ENCODE assay signal across 28 cellular contexts in genomic region chr12:12995088-12995487, GRCh38. TPM values are rescaled to one million over a fixed set of nuclear protein-coding genes. Genes with fewer than 3 reads are reported as not detected.
A peak's percentile ranks its signal among the peaks of the same experiment; 100 is the strongest.
DNase-seq lines count a peak whose midpoint lies in the region; ATAC-seq and TF ChIP-seq lines count a peak whose summit lies in the region.
"Had no signal": no experiment of that assay in that cellular context is flagged by ENCODE, and none has a peak within 500 bp of the region (broad histone marks: within the 10 kb centered on the region; RNA-seq: fewer than 3 reads in every experiment).

No MANE protein-coding gene starts in this region.

- in situ Hi-C loops in IMR-90 (cut with MboI; ENCODE audit: low sequenced_read_pairs), result no loop called here

- H3K9me3 ChIP-seq in IMR-90 (ENCODE audit: control insufficient read depth, insufficient read depth, low read length) (no peaks in the 10 kb centered on the region), thyroid gland (no peaks in the 10 kb centered on the region), body of pancreas (no peaks in the 10 kb centered on the region)
- H3K9me3 ChIP-seq: BE2C, BLaER1 had no signal

- H3K27me3 ChIP-seq in IMR-90 (ENCODE audit: control insufficient read depth, insufficient read depth, low read length) (no peaks in the 10 kb centered on the region), thyroid gland (no peaks in the 10 kb centered on the region), body of pancreas (no peaks in the 10 kb centered on the region)
- H3K27me3 ChIP-seq: BE2C, BLaER1 had no signal

- no peak overlapping the region for H3K56ac ChIP-seq in IMR-90 (ENCODE audit: extremely low read depth, insufficient read depth, low read length)

- no peak for ATAC-seq in IMR-90 (ENCODE audit: low read depth)
- no peak for ATAC-seq in body of pancreas
- ATAC-seq: GM12878 had no signal

- peaks cover 60 to 77% of the 10 kb centered on the region in 2 experiments for H3K79me1 ChIP-seq in IMR-90 (ENCODE audit: low read depth in 1 of 2, low read length in 2 of 2)

- no peak overlapping the region for H2BK20ac ChIP-seq in IMR-90 (ENCODE audit: low read depth, low read length)

- dilution Hi-C loops in IMR-90 (cut with HindIII; ENCODE audit: low sequenced_read_pairs, unreplicated experiment), result no loop called here

- BruUV-seq in IMR-90 (replicated peaks; lab: Mats Ljungman, UMichigan), result no TSS peak

- no peak for TF ChIP-seq POLR2A in IMR-90 (IDR thresholded peaks at IDR 0.05; ENCODE audit: low read depth, low read length)
- no peak for TF ChIP-seq POLR2A in thyroid gland (IDR thresholded peaks at IDR 0.05)
- no peak for TF ChIP-seq POLR2A in body of pancreas (IDR thresholded peaks at IDR 0.05)

- peak overlapping the region; percentile 37; the same call in 1 of the 2 replicates for H3K23ac ChIP-seq in IMR-90 (ENCODE audit: low read depth, low read length)

- peaks cover 13% of the 10 kb centered on the region for H4K20me1 ChIP-seq in IMR-90 (ENCODE audit: insufficient read depth, low read length)
- H4K20me1 ChIP-seq: BLaER1 had no signal

- H3K4ac ChIP-seq in IMR-90 (ENCODE audit: low read depth, low read length), result 0 out of 2 replicates have a peak overlapping the region, but pooled peaks have one; percentile 22

- intact Hi-C loops in IMR-90 (cut with micrococcal nuclease), result loop anchor here (10.0 kb wide), 1 partner anchor 1170 kb away; no protein-coding TSS in a partner anchor
- intact Hi-C loops in head of caudate nucleus (cut with DNase I), result loop anchor here (10.0 kb wide), 1 partner anchor 210 kb away; no protein-coding TSS in a partner anchor
- intact Hi-C loops in thyroid gland (cut with DNase I), result no loop called here
- intact Hi-C loops in body of pancreas (cut with DNase I), result no loop called here

- no peak overlapping the region; the same call in 1 of the 2 replicates for H4K91ac ChIP-seq in IMR-90 (ENCODE audit: insufficient read depth, low read depth, low read length)

- POLR2A ChIA-PET in IMR-90 (lab: Charles Lee; ENCODE audit: unreplicated experiment), result no interaction called here

- H3K9me1 ChIP-seq in IMR-90 (ENCODE audit: insufficient read depth, low read length), result peaks cover 12% of the 10 kb centered on the region

- TF ChIP-seq RAD21 in IMR-90 (IDR thresholded peaks at IDR 0.05; ENCODE audit: low read length), result no peak

- 0 out of 2 replicates have a peak overlapping the region, but pooled peaks have one; percentile 23 for H2AK5ac ChIP-seq in IMR-90 (ENCODE audit: low read depth, low read length)

- H2AK9ac ChIP-seq in IMR-90 (replicated peaks; ENCODE audit: low read depth, low read length, poor library complexity), result no peak overlapping the region

- H3K14ac ChIP-seq in IMR-90 (replicated peaks; ENCODE audit: low read depth, low read length), result no peak overlapping the region

- TF ChIP-seq CTCF in IMR-90 (conservative IDR thresholded peaks at IDR 0.05; ENCODE audit: low read depth, low read length) (no peak), thyroid gland (IDR thresholded peaks at IDR 0.05) (no peak), body of pancreas (IDR thresholded peaks at IDR 0.05) (no peak)

- no peak overlapping the region for H3K18ac ChIP-seq in IMR-90 (ENCODE audit: low read depth, low read length)

- peak overlapping the region in 1 of 2 experiments; percentile 21; a peak in 1 of 4 replicates for H4K8ac ChIP-seq in IMR-90 (ENCODE audit: low read depth in 2 of 2, low read length in 2 of 2)

- H4K5ac ChIP-seq in IMR-90 (ENCODE audit: low read depth, low read length), result no peak overlapping the region; the same call in 1 of the 2 replicates

- H3K4me2 ChIP-seq in IMR-90 (ENCODE audit: low read depth, low read length), result no peak overlapping the region
- H3K4me2 ChIP-seq: BLaER1 had no signal

- no peak overlapping the region for H2AFZ ChIP-seq in IMR-90 (replicated peaks; ENCODE audit: low read length, poor library complexity)

- H3K36me3 ChIP-seq in IMR-90 (ENCODE audit: control insufficient read depth, insufficient read depth, low read length) (0 out of 2 replicates have a peak, but pooled peaks cover 2% of the 10 kb centered on the region), thyroid gland (no peaks in the 10 kb centered on the region), body of pancreas (replicated peaks in 1 of 2; ENCODE audit: insufficient read depth in 1 of 2, low read depth in 2 of 2) (no peaks in the 10 kb centered on the region)
- H3K36me3 ChIP-seq: BE2C, BLaER1 had no signal

- H3K4me3 ChIP-seq in IMR-90 (ENCODE audit: insufficient read depth, low read depth, low read length) (no peak overlapping the region), thyroid gland (replicated peaks in 1 of 3) (no peak overlapping the region), body of pancreas (no peak overlapping the region)
- H3K4me3 ChIP-seq: BLaER1, GM12878 had no signal

- DNase-seq in IMR-90 (no peak), head of caudate nucleus (peak in 27 of 42 donors; percentile 23 to 92 (median 55)), thyroid gland (no peak), NK-92 (lab: John Stamatoyannopoulos, UW; ENCODE audit: unreplicated experiment) (no peak), medulla oblongata (ENCODE audit: extremely low spot score) (no peak), body of pancreas (no peak)
- DNase-seq: 8988T; ACHN; BE2C; C1 segment of cervical spinal cord; CD4-positive, alpha-beta memory T cell; CD4-positive, CD25-positive, alpha-beta regulatory T cell; CD8-positive, alpha-beta memory T cell; COR-L47; DMS 273 treated with DMSO at 0.1 percent for 48 hours; DMS153; DMS53; DMS79; DND-41; EL; GDM1 had no signal

- H3K4me1 ChIP-seq in IMR-90 (ENCODE audit: control insufficient read depth, insufficient read depth, low read length), result peaks cover 26% of the 10 kb centered on the region
- peaks cover 53 to 77% of the 10 kb centered on the region in 2 donors for H3K4me1 ChIP-seq in thyroid gland
- H3K4me1 ChIP-seq in body of pancreas, result peaks cover 56% of the 10 kb centered on the region

- no peak overlapping the region for H3K27ac ChIP-seq in IMR-90 (ENCODE audit: insufficient read depth, low read length)
- H3K27ac ChIP-seq in thyroid gland, result peak overlapping the region; percentile 83 to 96 (median 90)
- H3K27ac ChIP-seq in body of pancreas, result no peak overlapping the region
- H3K27ac ChIP-seq: BLaER1 had no signal

- no peak overlapping the region for H2BK5ac ChIP-seq in IMR-90 (ENCODE audit: low read depth, low read length, poor library complexity, severe bottlenecking)

- CTCF ChIA-PET in IMR-90 (lab: Yijun Ruan, JAX), result no interaction called here

- H2BK120ac ChIP-seq in IMR-90 (ENCODE audit: low read depth, low read length), result no peak overlapping the region

- WGBS in IMR-90 (ENCODE audit: extremely low coverage in 2 of 2, insufficient read length in 1 of 2), 2 experiments, result no CpG with 5 or more reads among the region's 3 CpGs
- WGBS in thyroid gland, 2 donors, result 94 to 97% methylated on average over 3 of the region's 3 CpGs
- 93% methylated on average over 3 of the region's 3 CpGs for WGBS in body of pancreas, 2 donors

- H2BK15ac ChIP-seq in IMR-90 (ENCODE audit: low read depth, low read length), result no peak overlapping the region

- H3K9ac ChIP-seq in IMR-90 (ENCODE audit: low read depth, low read length), result no peak overlapping the region
- H3K9ac ChIP-seq: BLaER1 had no signal

TF ChIP-seq in IMR-90, 13 proteins besides CTCF, POLR2A, EP300 and RAD21 (continues in another document):
- no peak for TF ChIP-seq RCOR1 (IDR thresholded peaks at IDR 0.05; ENCODE audit: insufficient replicate concordance, low read length)
- no peak for TF ChIP-seq MXI1 (IDR thresholded peaks at IDR 0.05; ENCODE audit: borderline replicate concordance, low read depth, low read length)
- no peak for TF ChIP-seq NFE2L2 (IDR thresholded peaks at IDR 0.05; ENCODE audit: low read depth, low read length)
- TF ChIP-seq MAFK (IDR thresholded peaks at IDR 0.05; ENCODE audit: low read depth, low read length), result no peak
- TF ChIP-seq MAZ (IDR thresholded peaks at IDR 0.05; ENCODE audit: borderline replicate concordance, low read depth, low read length), result no peak
- TF ChIP-seq CHD1 (IDR thresholded peaks at IDR 0.05; ENCODE audit: low read depth, low read length), result no peak
- TF ChIP-seq USF2 (IDR thresholded peaks at IDR 0.05; ENCODE audit: low read depth, low read length), result no peak
- no peak for TF ChIP-seq RFX5 (IDR thresholded peaks at IDR 0.05; ENCODE audit: low read depth, low read length)
- no peak for TF ChIP-seq FOS (IDR thresholded peaks at IDR 0.05; ENCODE audit: low read depth, low read length)
- no peak for TF ChIP-seq BHLHE40 (IDR thresholded peaks at IDR 0.05; ENCODE audit: low read depth, low read length)
- TF ChIP-seq CEBPB (IDR thresholded peaks at IDR 0.05; ENCODE audit: low read depth, low read length), result no peak

RNA-seq across cellular contexts. Expression of gene HEBP1, which starts 5.0 kb away (rescaled TPM):
- 14.7 and 18.8 TPM in 2 replicates for total RNA-seq in IMR-90 (2012; rRNA removed)
- 44.2 and 49.2 TPM in 2 replicates for polyA plus RNA-seq in IMR-90 (2012; rRNA removed)
- 51.3 and 60.0 TPM in 2 replicates for polyA plus RNA-seq in IMR-90 (2012; cell fraction: cytosol; rRNA removed)
- 16.0 and 25.4 TPM in 2 replicates for polyA plus RNA-seq in IMR-90 (2012; cell fraction: nucleus; rRNA removed; ENCODE audit: low replicate concordance)
- 100 to 1,000 TPM in 1 of 4 donors, 10 to 100 TPM in 3; 80.4 to 125 (median 91.3) TPM for total RNA-seq in thyroid gland
- 10 to 100 TPM; 19.4 to 28.8 TPM for total RNA-seq in body of pancreas

RNA-seq across cellular contexts. Expression of gene GPRC5D, which starts 43.1 kb away (rescaled TPM):
- total RNA-seq in IMR-90 (2012; rRNA removed) (not detected in 2 replicates), thyroid gland (not detected), body of pancreas (not detected)
- polyA plus RNA-seq in IMR-90 (2012; rRNA removed), result not detected in 2 replicates
- not detected in 2 replicates for polyA plus RNA-seq in IMR-90 (2012; cell fraction: cytosol; rRNA removed)
- polyA plus RNA-seq in IMR-90 (2012; cell fraction: nucleus; rRNA removed; ENCODE audit: low replicate concordance), result not detected in 2 replicates
- total RNA-seq: A673; CD4-positive, alpha-beta memory T cell; CD4-positive, CD25-positive, alpha-beta regulatory T cell; CD8-positive, alpha-beta memory T cell; Daoy; G401 had no signal
- polyA plus RNA-seq: AG04450, CD14-positive monocyte had no signal

RNA-seq across cellular contexts. Expression of gene FAM234B, which starts 49.1 kb away (rescaled TPM):
- total RNA-seq in IMR-90 (2012; rRNA removed) (6.7 and 8.6 TPM in 2 replicates), thyroid gland (10 to 100 TPM; 15.7 to 23.2 (median 19.3) TPM), body of pancreas (1 to 10 TPM; 8.0 to 9.6 TPM)
- 3.6 and 3.7 TPM in 2 replicates for polyA plus RNA-seq in IMR-90 (2012; rRNA removed)
- 2.2 and 2.5 TPM in 2 replicates for polyA plus RNA-seq in IMR-90 (2012; cell fraction: cytosol; rRNA removed)
- polyA plus RNA-seq in IMR-90 (2012; cell fraction: nucleus; rRNA removed; ENCODE audit: low replicate concordance), result 1.7 and 3.8 TPM in 2 replicates

Comparison
In these comparisons a context has a peak if more than half of its experiments do, and no peak if none do; other contexts are left out.
1. DNase-seq: peak in head of caudate nucleus (27 of 42); none in IMR-90 (single experiment), thyroid gland (0 of 2), NK-92 (single experiment), medulla oblongata (single experiment) and body of pancreas (0 of 4).
2. H3K27ac ChIP-seq: peak in thyroid gland (3 of 3); none in IMR-90 (single experiment) and body of pancreas (0 of 4).
3. intact Hi-C loops: an anchor here in IMR-90 (10.0 kb wide) and head of caudate nucleus (10.0 kb wide); none called in thyroid gland and body of pancreas.